14 cellular contexts compared by ENCODE assay signal in genomic region chr1:210582186-210582981, GRCh38.
DNase-seq lines count a peak whose midpoint lies in the region; ATAC-seq and TF ChIP-seq lines count a peak whose summit lies in the region.
"Had no signal": no experiment of that assay in that cellular context is flagged by ENCODE, and none has a peak within 500 bp of the region (broad histone marks: within the 10 kb centered on the region; RNA-seq: fewer than 3 reads in every experiment).

No MANE protein-coding gene starts in this region.

- no peak for TF ChIP-seq CTCF in GM20000 (IDR thresholded peaks at IDR 0.05; ENCODE audit: extremely low read depth, missing control alignments)

- H3K9me3 Mint-ChIP-seq in activated naive CD8-positive, alpha-beta T cell treated with anti-CD3 and anti-CD28 coated beads, Interleukin-2, amount 50 U/mL, for 24 hours, result no peaks in the 10 kb centered on the region

- H3K27ac Mint-ChIP-seq in activated naive CD8-positive, alpha-beta T cell treated with anti-CD3 and anti-CD28 coated beads, Interleukin-2, amount 50 U/mL, for 24 hours, result no peak overlapping the region

- H3K4me1 Mint-ChIP-seq in activated naive CD8-positive, alpha-beta T cell treated with anti-CD3 and anti-CD28 coated beads, Interleukin-2, amount 50 U/mL, for 24 hours, result peaks cover 3% of the 10 kb centered on the region

- DNase-seq in CMK (ENCODE audit: low read depth) (peak; percentile 44), GM20000 (ENCODE audit: low spot score) (peak; percentile 15), KBM-7 (peak; percentile 60), ACHN (no peak), HuH-7.5 (ENCODE audit: low spot score) (no peak), D341Med (ENCODE audit: low spot score) (no peak), Right ventricle myocardium inferior (ENCODE audit: missing footprints) (no peak)
- DNase-seq in activated naive CD8-positive, alpha-beta T cell treated with anti-CD3 and anti-CD28 coated beads, Interleukin-2, amount 50 U/mL, for 24 hours, result peak; percentile 2
- DNase-seq: adrenal gland, erythroblast, head of caudate nucleus, Karpas-422, left cardiac atrium, WERI-Rb-1 had no signal

- no peaks in the 10 kb centered on the region for H3K36me3 Mint-ChIP-seq in activated naive CD8-positive, alpha-beta T cell treated with anti-CD3 and anti-CD28 coated beads, Interleukin-2, amount 50 U/mL, for 24 hours (ENCODE audit: low read depth)

- H3K27me3 Mint-ChIP-seq in activated naive CD8-positive, alpha-beta T cell treated with anti-CD3 and anti-CD28 coated beads, Interleukin-2, amount 50 U/mL, for 24 hours, result peaks cover 2% of the 10 kb centered on the region

- in situ Hi-C loops in KBM-7 (cut with MboI; ENCODE audit: low pct_unique_long_range_greater_than_20kb, low sequenced_read_pairs) (no loop called here), ACHN (cut with HindIII; ENCODE audit: low pct_ligation_motif_present, low pct_unique_long_range_greater_than_20kb, low sequenced_read_pairs) (loop anchor here (25.0 kb wide), 1 partner anchor 555 kb away; the partner anchor contains the start of gene KCNH1)

- ATAC-seq in activated naive CD8-positive, alpha-beta T cell treated with anti-CD3 and anti-CD28 coated beads, Interleukin-2, amount 50 U/mL, for 24 hours, result no peak
- no peak for ATAC-seq in Right ventricle myocardium inferior
- ATAC-seq: left cardiac atrium had no signal

- intact Hi-C loops in Right ventricle myocardium inferior (cut with DNase I), result loop anchor here (5.0 to 10.0 kb wide), 2 partner anchors 135 to 362 kb away; no protein-coding TSS in a partner anchor

- no peak overlapping the region for H3K4me3 Mint-ChIP-seq in activated naive CD8-positive, alpha-beta T cell treated with anti-CD3 and anti-CD28 coated beads, Interleukin-2, amount 50 U/mL, for 24 hours

Comparison
In these comparisons a context has a peak if more than half of its experiments do, and no peak if none do; other contexts are left out.
1. DNase-seq: peak in CMK (single experiment), GM20000 (single experiment), KBM-7 (single experiment) and activated naive CD8-positive, alpha-beta T cell treated with anti-CD3 and anti-CD28 coated beads, Interleukin-2, amount 50 U/mL, for 24 hours (single experiment); none in ACHN (single experiment), HuH-7.5 (single experiment), D341Med (single experiment) and Right ventricle myocardium inferior (single experiment).